ENCODE assay signal across 9 cellular contexts in the genomic region with DNA sequence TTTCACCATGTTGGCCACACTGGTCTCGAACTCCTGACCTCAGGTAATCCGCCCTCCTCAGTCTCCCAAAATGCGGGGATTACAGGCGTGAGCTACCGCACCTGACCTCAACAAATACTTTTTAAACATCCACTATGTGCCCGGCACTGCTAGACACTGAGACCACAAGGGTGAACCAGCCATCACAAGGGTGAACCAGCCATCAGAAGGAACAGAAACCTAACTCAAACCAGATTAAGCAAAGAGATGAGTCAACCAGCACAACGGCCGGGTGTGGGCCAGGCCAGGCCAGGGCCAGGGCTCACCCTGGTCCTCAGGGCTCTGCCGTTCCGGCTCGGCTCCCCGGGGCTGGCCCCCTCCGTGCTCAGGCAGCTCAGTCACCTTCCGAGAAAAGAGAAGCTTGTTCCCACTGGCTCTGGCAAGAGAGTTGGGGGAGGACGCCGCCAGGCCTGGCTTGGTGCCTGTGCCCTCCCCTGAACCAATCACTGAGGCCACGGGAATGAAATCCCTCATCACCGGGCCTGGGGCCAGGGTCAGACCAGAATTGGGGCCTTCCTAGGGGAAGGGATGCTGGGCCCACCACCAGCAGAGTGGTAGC.
DNase-seq lines count a peak whose midpoint lies in the region; ATAC-seq lines count a peak whose summit lies in the region.
"Had no signal": no experiment of that assay in that cellular context is flagged by ENCODE, and none has a peak within 500 bp of the region (broad histone marks: within the 10 kb centered on the region; RNA-seq: fewer than 3 reads in every experiment).

No MANE protein-coding gene starts in this region.

- intact Hi-C loops in dendritic cell treated with granulocyte-macrophage colony-stimulating factor and Interleukin-4, amounts not matched to agents 40 ng/mL and 50 ng/mL, for 4 days (cut with micrococcal nuclease), result no loop called here
- intact Hi-C loops in posterior cingulate gyrus (cut with DNase I), result no loop called here

- H3K4me1 Mint-ChIP-seq in dendritic cell treated with granulocyte-macrophage colony-stimulating factor and Interleukin-4, amounts not matched to agents 40 ng/mL and 50 ng/mL, for 4 days (ENCODE audit: low read depth), result no peaks in the 10 kb centered on the region
- no peaks in the 10 kb centered on the region for H3K4me1 Mint-ChIP-seq in activated naive CD4-positive, alpha-beta T cell treated with anti-CD3 and anti-CD28 coated beads, Interleukin-2, amount 10 ng/mL, durations not matched to agents 7 days and 5 days

- H3K36me3 Mint-ChIP-seq in dendritic cell treated with granulocyte-macrophage colony-stimulating factor and Interleukin-4, amounts not matched to agents 40 ng/mL and 50 ng/mL, for 4 days (ENCODE audit: low read depth), result no peaks in the 10 kb centered on the region
- no peaks in the 10 kb centered on the region for H3K36me3 Mint-ChIP-seq in activated naive CD4-positive, alpha-beta T cell treated with anti-CD3 and anti-CD28 coated beads, Interleukin-2, amount 10 ng/mL, durations not matched to agents 7 days and 5 days
- H3K36me3 Mint-ChIP-seq: T-cell had no signal

- H3K27me3 Mint-ChIP-seq in dendritic cell treated with granulocyte-macrophage colony-stimulating factor and Interleukin-4, amounts not matched to agents 40 ng/mL and 50 ng/mL, for 4 days, result peaks cover 13% of the 10 kb centered on the region
- H3K27me3 Mint-ChIP-seq in activated naive CD4-positive, alpha-beta T cell treated with anti-CD3 and anti-CD28 coated beads, Interleukin-2, amount 10 ng/mL, durations not matched to agents 7 days and 5 days, result peaks cover 16% of the 10 kb centered on the region
- H3K27me3 Mint-ChIP-seq: T-cell had no signal

- CTCF ChIA-PET in activated naive CD4-positive, alpha-beta T cell treated with anti-CD3 and anti-CD28 coated beads, Interleukin-2, amount 10 ng/mL, durations not matched to agents 7 days and 5 days (lab: Charles Lee), result interaction anchor here (6.4 to 7.0 kb wide), 2 partner anchors 35 to 79 kb away, joined by 60 to 64 read pairs; no protein-coding TSS in a partner anchor

- H3K4me3 Mint-ChIP-seq in dendritic cell treated with granulocyte-macrophage colony-stimulating factor and Interleukin-4, amounts not matched to agents 40 ng/mL and 50 ng/mL, for 4 days, result peak overlapping the region; percentile 25
- H3K4me3 Mint-ChIP-seq in activated naive CD4-positive, alpha-beta T cell treated with anti-CD3 and anti-CD28 coated beads, Interleukin-2, amount 10 ng/mL, durations not matched to agents 7 days and 5 days, result no peak overlapping the region
- H3K4me3 Mint-ChIP-seq: T-cell had no signal

- H3K27ac Mint-ChIP-seq in dendritic cell treated with granulocyte-macrophage colony-stimulating factor and Interleukin-4, amounts not matched to agents 40 ng/mL and 50 ng/mL, for 4 days, result no peak overlapping the region
- no peak overlapping the region for H3K27ac Mint-ChIP-seq in activated naive CD4-positive, alpha-beta T cell treated with anti-CD3 and anti-CD28 coated beads, Interleukin-2, amount 10 ng/mL, durations not matched to agents 7 days and 5 days
- H3K27ac Mint-ChIP-seq: T-cell had no signal

- DNase-seq in posterior cingulate gyrus, result peak; percentile 46 to 96 (median 69)
- DNase-seq in NCI-H1436 (lab: John Stamatoyannopoulos, UW), result no peak
- DNase-seq in GM03348 (ENCODE audit: low spot score), result no peak
- DNase-seq in activated naive CD4-positive, alpha-beta T cell treated with anti-CD3 and anti-CD28 coated beads, Interleukin-2, amount 10 ng/mL, durations not matched to agents 7 days and 5 days, result no peak
- no peak for DNase-seq in NCI-H748 treated with DMSO at 0.1 percent for 48 hours (lab: John Stamatoyannopoulos, UW)

- H3K9me3 Mint-ChIP-seq in dendritic cell treated with granulocyte-macrophage colony-stimulating factor and Interleukin-4, amounts not matched to agents 40 ng/mL and 50 ng/mL, for 4 days, result no peaks in the 10 kb centered on the region
- H3K9me3 Mint-ChIP-seq in activated naive CD4-positive, alpha-beta T cell treated with anti-CD3 and anti-CD28 coated beads, Interleukin-2, amount 10 ng/mL, durations not matched to agents 7 days and 5 days, result no peaks in the 10 kb centered on the region
- H3K9me3 Mint-ChIP-seq: T-cell had no signal

- peak; percentile 68 for ATAC-seq in GM18520 (IDR thresholded peaks at IDR 0.05; ENCODE audit: unreplicated experiment)
- peak; percentile 56 for ATAC-seq in HG03039 (IDR thresholded peaks at IDR 0.05; ENCODE audit: unreplicated experiment)
- ATAC-seq: T-cell had no signal

Comparison
In these comparisons a context has a peak if more than half of its experiments do, and no peak if none do; other contexts are left out.
1. DNase-seq: peak in posterior cingulate gyrus (10 of 10); none in NCI-H1436 (single experiment), GM03348 (single experiment), activated naive CD4-positive, alpha-beta T cell treated with anti-CD3 and anti-CD28 coated beads, Interleukin-2, amount 10 ng/mL, durations not matched to agents 7 days and 5 days (single experiment) and NCI-H748 treated with DMSO at 0.1 percent for 48 hours (single experiment).